Comparison of ENCODE assay signal across 16 cellular contexts in the genomic region with DNA sequence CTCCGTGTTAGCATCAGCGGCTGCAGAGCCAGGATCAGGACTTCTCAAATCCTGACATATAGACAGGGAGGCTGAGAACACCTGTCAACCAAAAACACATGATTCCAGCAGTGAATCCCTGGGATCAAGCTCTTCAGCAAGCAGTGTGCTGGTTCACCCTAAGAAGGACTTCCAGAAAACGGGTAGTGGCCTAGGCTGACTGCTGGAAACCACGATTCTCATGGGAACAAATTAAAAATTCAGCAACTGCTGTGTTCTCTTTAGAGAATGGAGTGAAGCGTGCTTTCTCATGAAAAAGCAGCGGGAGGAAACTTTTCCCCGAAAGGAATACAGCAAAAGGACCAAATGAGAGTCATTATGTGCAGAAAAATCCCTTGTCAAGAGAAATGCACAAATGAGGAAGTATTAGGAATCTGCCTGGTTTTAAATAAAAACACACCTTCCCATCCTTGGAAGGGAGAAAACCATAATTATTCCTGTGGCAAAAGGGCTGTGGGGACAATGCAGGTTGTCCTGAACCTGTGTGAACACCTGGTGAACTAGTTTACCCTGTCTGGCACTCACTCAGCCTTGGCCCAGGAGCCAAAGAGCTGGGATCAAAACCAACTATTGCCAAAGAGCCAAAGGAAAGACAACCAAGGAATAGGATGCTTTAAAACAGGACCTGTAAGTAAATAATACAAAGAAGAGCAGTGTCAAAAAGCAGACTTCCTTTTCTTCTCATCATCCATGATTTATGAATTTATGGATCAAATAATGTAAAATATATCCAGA. TPM values are rescaled to one million over a fixed set of nuclear protein-coding genes. Genes with fewer than 3 reads are reported as not detected.
A peak's percentile ranks its signal among the peaks of the same experiment; 100 is the strongest.
DNase-seq lines count a peak whose midpoint lies in the region; ATAC-seq, FAIRE-seq and TF ChIP-seq lines count a peak whose summit lies in the region.
"Had no signal": no experiment of that assay in that cellular context is flagged by ENCODE, and none has a peak within 500 bp of the region (broad histone marks: within the 10 kb centered on the region; RNA-seq: fewer than 3 reads in every experiment).

No MANE protein-coding gene starts in this region.

- H3K4me1 ChIP-seq in H1 (replicated peaks in 1 of 4; ENCODE audit: control insufficient read depth in 3 of 4, insufficient read depth in 4 of 4, low read length in 3 of 4) (peaks cover 0 to 6% (median 3%) of the 10 kb centered on the region in 4 experiments; a peak in 3 of 7 replicates), prostate gland (replicated peaks) (no peaks in the 10 kb centered on the region)

- H3K23me2 ChIP-seq in H1 (ENCODE audit: low read depth, low read length) = no peaks in the 10 kb centered on the region

- no peak overlapping the region for H3K14ac ChIP-seq in H1 (ENCODE audit: insufficient read length)

- H3K27ac ChIP-seq in H1 (ENCODE audit: low read depth, low read length) (no peak overlapping the region), prostate gland (no peak overlapping the region)
- H3K27ac ChIP-seq: PC-9 had no signal

- H3K9me3 ChIP-seq in H1 (ENCODE audit: insufficient read depth in 2 of 2, low read depth in 1 of 2, low read length in 1 of 2) (no peaks in the 10 kb centered on the region), prostate gland (no peaks in the 10 kb centered on the region)

- no peak for TF ChIP-seq POLR2A in H1 (IDR thresholded peaks at IDR 0.05; ENCODE audit: control extremely low read depth in 1 of 2, low read depth in 2 of 2, low read length in 2 of 2)
- TF ChIP-seq POLR2A in prostate gland (IDR thresholded peaks at IDR 0.05) = no peak

- H3K4me2 ChIP-seq in H1 (ENCODE audit: insufficient read depth in 1 of 2, low read depth in 2 of 2, low read length in 2 of 2) = no peak overlapping the region
- H3K4me2 ChIP-seq: PC-9 had no signal

- intact Hi-C loops in prostate gland (cut with DNase I) = loop anchor here (5.0 to 10.0 kb wide), 2 partner anchors 740 to 1157 kb away; no protein-coding TSS in a partner anchor
- intact Hi-C loops in posterior vena cava (cut with DNase I) = loop anchor here in 1 of 2 donors (5.0 to 10.0 kb wide), 3 partner anchors 117 to 737 kb away; partner anchors contain the start of gene SCHIP1

- H3K4me1 Mint-ChIP-seq in activated T-helper 17 cell treated with anti-CD3 and anti-CD28 coated beads, Interleukin-2, amount 50 U/mL, for 72 hours = no peaks in the 10 kb centered on the region

- no peak for FAIRE-seq in H1 (lab: Jason Lieb, UNC)

- H3K27ac Mint-ChIP-seq in activated T-helper 17 cell treated with anti-CD3 and anti-CD28 coated beads, Interleukin-2, amount 50 U/mL, for 72 hours = no peak overlapping the region

- WGBS in H1 (ENCODE audit: extremely low coverage in 1 of 2, insufficient coverage in 1 of 2, insufficient read length in 1 of 2, insufficient replicate concordance in 2 of 2, low coverage in 1 of 2, low lambda C conversion rate in 2 of 2, missing lambda C conversion rate in 1 of 2), 2 experiments = 79% methylated on average over 7 of the region's 7 CpGs; no CpG with 5 or more reads in 1 of the 2 experiments
- 52% methylated on average over 7 of the region's 7 CpGs for WGBS in prostate gland

- H4K5ac ChIP-seq in H1 (ENCODE audit: insufficient read length, low read depth, low read length) = no peak overlapping the region

- no peak overlapping the region for H2BK12ac ChIP-seq in H1 (ENCODE audit: low read depth, low read length)

- no peak overlapping the region for H2AK5ac ChIP-seq in H1 (ENCODE audit: low read depth, low read length)

- H3K36me3 Mint-ChIP-seq in activated T-helper 17 cell treated with anti-CD3 and anti-CD28 coated beads, Interleukin-2, amount 50 U/mL, for 72 hours (ENCODE audit: low read depth) = no peaks in the 10 kb centered on the region

- H4K20me1 ChIP-seq in H1 (replicated peaks in 1 of 2; ENCODE audit: control insufficient read depth in 1 of 2, insufficient read depth in 2 of 2, low read length in 2 of 2) = no peaks in the 10 kb centered on the region

- 0 out of 2 replicates have a peak overlapping the region, but pooled peaks have one; percentile 72 for H2BK15ac ChIP-seq in H1 (ENCODE audit: low read length)

- ATAC-seq in activated T-helper 17 cell treated with anti-CD3 and anti-CD28 coated beads, Interleukin-2, amount 50 U/mL, for 72 hours (replicated peaks) = no peak
- ATAC-seq: HCT116 had no signal

- no peak overlapping the region for H3K18ac ChIP-seq in H1 (ENCODE audit: extremely low read depth, low read length)

- no peaks in the 10 kb centered on the region for H3K27me3 ChIP-seq in H1 (replicated peaks in 1 of 4; ENCODE audit: control insufficient read depth in 3 of 4, extremely low read depth in 1 of 4, insufficient read depth in 3 of 4, low read length in 3 of 4)
- no peaks in the 10 kb centered on the region for H3K27me3 ChIP-seq in prostate gland (replicated peaks; ENCODE audit: insufficient read depth)

- TF ChIP-seq RAD21 in H1 (IDR thresholded peaks at IDR 0.05 in 1 of 2, conservative IDR thresholded peaks at IDR 0.05 in 1 of 2; ENCODE audit: low read depth in 2 of 2, low read length in 2 of 2) = no peak

- TF ChIP-seq CTCF in H1 (IDR thresholded peaks at IDR 0.05; ENCODE audit: control extremely low read depth in 1 of 3, insufficient read depth in 1 of 3, low read depth in 1 of 3, low read length in 3 of 3) = no peak
- no peak for TF ChIP-seq CTCF in prostate gland (IDR thresholded peaks at IDR 0.05)

- H3K23ac ChIP-seq in H1 (ENCODE audit: insufficient read length) = no peak overlapping the region

- DNase-seq in NCI-H2107 treated with DMSO at 0.1 percent for 48 hours (lab: John Stamatoyannopoulos, UW; ENCODE audit: unreplicated experiment) = peak; percentile 10
- DNase-seq in NCI-H2107 (lab: John Stamatoyannopoulos, UW) = no peak
- peak; percentile 74 for DNase-seq in NCI-H1105 treated with DMSO at 0.1 percent for 48 hours (lab: John Stamatoyannopoulos, UW)
- DNase-seq in H1 (ENCODE audit: low read depth in 1 of 2, low spot score in 2 of 2) = no peak
- peak; percentile 87 for DNase-seq in prostate gland (ENCODE audit: low spot score)
- no peak for DNase-seq in posterior vena cava (ENCODE audit: low spot score)
- no peak for DNase-seq in hippocampal formation (lab: John Stamatoyannopoulos, UW)
- DNase-seq: 8988T, DMS153, EL, NCI-H1092, NCI-H187, NCI-H2171 treated with DMSO at 0.1 percent for 48 hours, PC-9 had no signal

- no peak overlapping the region for H2BK120ac ChIP-seq in H1 (replicated peaks; ENCODE audit: low read depth, low read length)

- POLR2A ChIA-PET in H1 (lab: Charles Lee; ENCODE audit: partially characterized antibody) = no interaction called here

- no peak overlapping the region for H2BK20ac ChIP-seq in H1 (ENCODE audit: low read length)

- no peak overlapping the region for H3K4ac ChIP-seq in H1 (replicated peaks; ENCODE audit: insufficient read length, low read depth, low read length)

- H3K56ac ChIP-seq in H1 (replicated peaks; ENCODE audit: insufficient read length, low read depth, low read length) = no peak overlapping the region

- H3K4me3 Mint-ChIP-seq in activated T-helper 17 cell treated with anti-CD3 and anti-CD28 coated beads, Interleukin-2, amount 50 U/mL, for 72 hours = no peak overlapping the region

- no peaks in the 10 kb centered on the region for H3K79me1 ChIP-seq in H1 (ENCODE audit: low read depth, low read length)

- no peaks in the 10 kb centered on the region for H3K9me3 Mint-ChIP-seq in activated T-helper 17 cell treated with anti-CD3 and anti-CD28 coated beads, Interleukin-2, amount 50 U/mL, for 72 hours

- no peak for TF ChIP-seq EP300 in H1 (IDR thresholded peaks at IDR 0.05; ENCODE audit: borderline replicate concordance in 1 of 2, low read depth in 2 of 2, low read length in 2 of 2)

- H3K27me3 Mint-ChIP-seq in activated T-helper 17 cell treated with anti-CD3 and anti-CD28 coated beads, Interleukin-2, amount 50 U/mL, for 72 hours = no peaks in the 10 kb centered on the region

- no peak overlapping the region for H3K9ac ChIP-seq in H1 (replicated peaks in 1 of 4; ENCODE audit: extremely low read depth in 1 of 4, low read depth in 3 of 4, low read length in 3 of 4)

- H3K79me2 ChIP-seq in H1 (ENCODE audit: control insufficient read depth in 1 of 2, insufficient read depth in 2 of 2, low read length in 2 of 2) = no peaks in the 10 kb centered on the region

- H4K8ac ChIP-seq in H1 (ENCODE audit: extremely low read depth, insufficient read depth, low read length) = no peak overlapping the region

- H3K4me3 ChIP-seq in H1 (ENCODE audit: extremely low read depth in 1 of 4, insufficient read depth in 2 of 4, low read depth in 3 of 4, low read length in 4 of 4) (no peak overlapping the region), prostate gland (no peak overlapping the region)
- H3K4me3 ChIP-seq: PC-9 had no signal

- no peak overlapping the region for H4K91ac ChIP-seq in H1 (replicated peaks; ENCODE audit: insufficient read length, low read length)

- CTCF ChIA-PET in H1 (lab: Charles Lee; ENCODE audit: partially characterized antibody) = interaction anchor here (1.1 to 13.5 kb wide), 13 partner anchors 8 to 857 kb away, joined by 3 to 277 read pairs (median 6); partner anchors contain the start of gene IL12A

- H3K36me3 ChIP-seq in H1 (ENCODE audit: control insufficient read depth in 2 of 4, insufficient read depth in 4 of 4, low read length in 3 of 4) = no peaks in the 10 kb centered on the region
- no peaks in the 10 kb centered on the region for H3K36me3 ChIP-seq in prostate gland

- no peak overlapping the region for H2AFZ ChIP-seq in H1 (ENCODE audit: low read length)
- H2AFZ ChIP-seq: PC-9 had no signal

- no peak overlapping the region for H2BK5ac ChIP-seq in H1 (ENCODE audit: low read depth, low read length)

TF ChIP-seq in H1, 55 proteins besides CTCF, POLR2A, EP300 and RAD21 (continues in another document):
- TF ChIP-seq RBBP5 (IDR thresholded peaks at IDR 0.05; ENCODE audit: borderline replicate concordance, low read depth, low read length) = no peak
- TF ChIP-seq GTF2F1 (IDR thresholded peaks at IDR 0.05; ENCODE audit: borderline replicate concordance, low read depth, low read length) = no peak
- TF ChIP-seq, protein P1, sequence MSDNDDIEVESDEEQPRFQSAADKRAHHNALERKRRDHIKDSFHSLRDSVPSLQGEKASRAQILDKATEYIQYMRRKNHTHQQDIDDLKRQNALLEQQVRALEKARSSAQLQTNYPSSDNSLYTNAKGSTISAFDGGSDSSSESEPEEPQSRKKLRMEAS (IDR thresholded peaks at IDR 0.05) = no peak

RNA-seq across cellular contexts. Expression of gene IL12A, which starts 13.4 kb away (rescaled TPM):
- total RNA-seq in H1 (2021; fragmentation: NEBNext Ultra II Directional; extraction: Animal tissue kit (Norgen Biotek cat#: 25700)) = 0.41 and 0.82 TPM in 2 replicates
- polyA plus RNA-seq in H1 (2011; rRNA removed) = 0.66 and 0.92 TPM in 2 replicates
- 0.45 TPM for polyA plus RNA-seq in H1 (2011; cell fraction: cytosol; rRNA removed)
- 1.9 TPM for polyA plus RNA-seq in H1 (2011; cell fraction: nucleus; rRNA removed)
- polyA plus RNA-seq in H1 (2012, experiment 1 of 2) = 0.29 to 1.0 TPM (median 0.51 TPM) in 4 replicates
- 0.42 TPM for polyA plus RNA-seq in H1 (2012, experiment 2 of 2)
- polyA plus RNA-seq in H1 (2013, experiment 1 of 2) = 0.49 TPM
- 0.48 TPM for polyA plus RNA-seq in H1 (2013, experiment 2 of 2)
- polyA minus RNA-seq in H1 (2011; rRNA and poly(A)+ RNA removed) = 0.15 and 0.16 TPM in 2 replicates
- polyA minus RNA-seq in H1 (2011; cell fraction: cytosol; rRNA and poly(A)+ RNA removed) = not detected
- polyA minus RNA-seq in H1 (2011; cell fraction: nucleus; rRNA and poly(A)+ RNA removed) = 0.90 TPM
- total RNA-seq in prostate gland (1 to 10 TPM; 1.3 TPM), posterior vena cava (under 1 TPM in 1 of 2 donors, not detected in 1; 0.38 TPM)
- 1 to 10 TPM in 1 of 2 donors, not detected in 1; 1.8 TPM for total RNA-seq in activated T-helper 17 cell treated with anti-CD3 and anti-CD28 coated beads, Interleukin-2, amount 50 U/mL, for 72 hours

Comparison
In these comparisons a context has a peak if more than half of its experiments do, and no peak if none do; other contexts are left out.
1. DNase-seq: peak in NCI-H2107 treated with DMSO at 0.1 percent for 48 hours (single experiment), NCI-H1105 treated with DMSO at 0.1 percent for 48 hours (single experiment) and prostate gland (single experiment); none in NCI-H2107 (single experiment), H1 (0 of 2), posterior vena cava (single experiment) and hippocampal formation (0 of 2).